Comparison of ENCODE assay signal across 21 cellular contexts in genomic region chr18:9958861-9959399, GRCh38. TPM values are rescaled to one million over a fixed set of nuclear protein-coding genes. Genes with fewer than 3 reads are reported as not detected.
DNase-seq lines count a peak whose midpoint lies in the region; ATAC-seq and TF ChIP-seq lines count a peak whose summit lies in the region.
"Had no signal": no experiment of that assay in that cellular context is flagged by ENCODE, and none has a peak within 500 bp of the region (broad histone marks: within the 10 kb centered on the region; RNA-seq: fewer than 3 reads in every experiment).

No MANE protein-coding gene starts in this region.

- intact Hi-C loops in right lobe of liver (cut with DNase I), result no loop called here

- no peak overlapping the region for H3K4me3 Mint-ChIP-seq in activated T-cell treated with anti-CD3 and anti-CD28 coated beads, Interleukin-2, amount 50 U/mL, for 72 hours
- H3K4me3 Mint-ChIP-seq in stimulated activated naive B cell treated with anti-CD40 and anti-IgM and Interleukin-4, amounts not matched to agents 10 μg/mL and 1 μg/mL and 100 μg/mL, for 72 hours, result no peak overlapping the region
- H3K4me3 Mint-ChIP-seq: CD4-positive, alpha-beta T cell; H9 had no signal

- H3K4me1 Mint-ChIP-seq in activated T-cell treated with anti-CD3 and anti-CD28 coated beads, Interleukin-2, amount 50 U/mL, for 72 hours (ENCODE audit: low read depth), result no peaks in the 10 kb centered on the region
- peaks cover 7 to 14% of the 10 kb centered on the region in 2 donors for H3K4me1 Mint-ChIP-seq in stimulated activated naive B cell treated with anti-CD40 and anti-IgM and Interleukin-4, amounts not matched to agents 10 μg/mL and 1 μg/mL and 100 μg/mL, for 72 hours

- no peaks in the 10 kb centered on the region for H3K27me3 Mint-ChIP-seq in activated T-cell treated with anti-CD3 and anti-CD28 coated beads, Interleukin-2, amount 50 U/mL, for 72 hours (ENCODE audit: low read depth)
- H3K27me3 Mint-ChIP-seq in stimulated activated naive B cell treated with anti-CD40 and anti-IgM and Interleukin-4, amounts not matched to agents 10 μg/mL and 1 μg/mL and 100 μg/mL, for 72 hours, result no peaks in the 10 kb centered on the region
- H3K27me3 Mint-ChIP-seq: CD4-positive, alpha-beta T cell had no signal

- H3K9me3 ChIP-seq in right lobe of liver, result no peaks in the 10 kb centered on the region
- H3K9me3 ChIP-seq: A549, Caco-2 had no signal

- DNase-seq in activated T-cell treated with anti-CD3 and anti-CD28 coated beads, Interleukin-2, amount 50 U/mL, for 72 hours, result no peak
- no peak for DNase-seq in activated T-cell treated with anti-CD3 and anti-CD28 coated beads, Interleukin-2, amount 50 U/mL, for 48 hours
- peak in 1 of 2 experiments; percentile 47 for DNase-seq in erythroblast (lab: John Stamatoyannopoulos, UW)
- no peak for DNase-seq in right lobe of liver
- DNase-seq in stimulated activated naive B cell treated with anti-CD40 and anti-IgM and Interleukin-4, amounts not matched to agents 10 μg/mL and 1 μg/mL and 100 μg/mL, for 72 hours, result no peak
- no peak for DNase-seq in DMS 273 (lab: John Stamatoyannopoulos, UW; ENCODE audit: unreplicated experiment)
- DNase-seq: AML-193; Caco-2; CD4-positive, alpha-beta T cell; DMS153; DMS79; GDM1; GOT3; H9; IMR-90 had no signal

- H3K36me3 Mint-ChIP-seq in activated T-cell treated with anti-CD3 and anti-CD28 coated beads, Interleukin-2, amount 50 U/mL, for 72 hours (ENCODE audit: insufficient read depth in 2 of 2), result peaks cover 0 to 4% of the 10 kb centered on the region in 2 donors
- peaks cover 3 to 8% of the 10 kb centered on the region in 2 donors for H3K36me3 Mint-ChIP-seq in stimulated activated naive B cell treated with anti-CD40 and anti-IgM and Interleukin-4, amounts not matched to agents 10 μg/mL and 1 μg/mL and 100 μg/mL, for 72 hours

- TF ChIP-seq POLR2A in erythroblast (IDR thresholded peaks at IDR 0.05; ENCODE audit: low read length) (peak; percentile 21), right lobe of liver (IDR thresholded peaks at IDR 0.05) (no peak)

- no peak overlapping the region for H3K27ac ChIP-seq in right lobe of liver
- H3K27ac ChIP-seq: 22Rv1, A549, C4-2B, HL-60 had no signal

- TF ChIP-seq CTCF in right lobe of liver (IDR thresholded peaks at IDR 0.05), result no peak

- H3K9me3 Mint-ChIP-seq in activated T-cell treated with anti-CD3 and anti-CD28 coated beads, Interleukin-2, amount 50 U/mL, for 72 hours, result no peaks in the 10 kb centered on the region
- no peaks in the 10 kb centered on the region for H3K9me3 Mint-ChIP-seq in stimulated activated naive B cell treated with anti-CD40 and anti-IgM and Interleukin-4, amounts not matched to agents 10 μg/mL and 1 μg/mL and 100 μg/mL, for 72 hours
- H3K9me3 Mint-ChIP-seq: CD4-positive, alpha-beta T cell; H9 had no signal

- no peak overlapping the region for H3K4me3 ChIP-seq in right lobe of liver
- H3K4me3 ChIP-seq: A549 had no signal

- 82% methylated on average over 4 of the region's 4 CpGs for WGBS in right lobe of liver (ENCODE audit: insufficient coverage, low coverage, low lambda C conversion rate, missing lambda C conversion rate)

- no peak for ATAC-seq in activated T-cell treated with anti-CD3 and anti-CD28 coated beads, Interleukin-2, amount 50 U/mL, for 72 hours (replicated peaks in 1 of 2)
- peak in 3 of 4 donors; percentile 22 to 58 (median 44) for ATAC-seq in right lobe of liver
- ATAC-seq in stimulated activated naive B cell treated with anti-CD40 and anti-IgM and Interleukin-4, amounts not matched to agents 10 μg/mL and 1 μg/mL and 100 μg/mL, for 72 hours (replicated peaks), result no peak
- no peak for ATAC-seq in HG03520 (IDR thresholded peaks at IDR 0.05; ENCODE audit: unreplicated experiment)
- ATAC-seq in HG02623 (IDR thresholded peaks at IDR 0.05; ENCODE audit: unreplicated experiment), result no peak
- ATAC-seq: A549 had no signal

- H3K36me3 ChIP-seq in right lobe of liver, result peaks cover 0 to 13% (median 5%) of the 10 kb centered on the region in 4 donors

- peak overlapping the region; percentile 14 for H3K27ac Mint-ChIP-seq in activated T-cell treated with anti-CD3 and anti-CD28 coated beads, Interleukin-2, amount 50 U/mL, for 72 hours
- H3K27ac Mint-ChIP-seq in stimulated activated naive B cell treated with anti-CD40 and anti-IgM and Interleukin-4, amounts not matched to agents 10 μg/mL and 1 μg/mL and 100 μg/mL, for 72 hours, result peak overlapping the region; percentile 6
- H3K27ac Mint-ChIP-seq: CD4-positive, alpha-beta T cell; H9 had no signal

- no peaks in the 10 kb centered on the region for H3K27me3 ChIP-seq in right lobe of liver

- H3K4me1 ChIP-seq in right lobe of liver, result no peaks in the 10 kb centered on the region
- H3K4me1 ChIP-seq: Caco-2 had no signal

RNA-seq across cellular contexts. Expression of gene VAPA, which starts 45.1 kb away (rescaled TPM):
- total RNA-seq in activated T-cell treated with anti-CD3 and anti-CD28 coated beads, Interleukin-2, amount 50 U/mL, for 72 hours, result 100 to 1,000 TPM; 197 to 209 TPM
- 100 to 1,000 TPM in 2 of 6 experiments, 10 to 100 TPM in 4; 69.6 to 149 (median 90.7) TPM for total RNA-seq in right lobe of liver

Comparison
In these comparisons a context has a peak if more than half of its experiments do, and no peak if none do; other contexts are left out.
1. ATAC-seq: peak in right lobe of liver (3 of 4); none in activated T-cell treated with anti-CD3 and anti-CD28 coated beads, Interleukin-2, amount 50 U/mL, for 72 hours (0 of 2), stimulated activated naive B cell treated with anti-CD40 and anti-IgM and Interleukin-4, amounts not matched to agents 10 μg/mL and 1 μg/mL and 100 μg/mL, for 72 hours (0 of 2), HG03520 (single experiment) and HG02623 (single experiment).